In genomic region chr15:60017538-60018199, GRCh38 we compare ENCODE assay signal across 16 cellular contexts. TPM values are rescaled to one million over a fixed set of nuclear protein-coding genes. Genes with fewer than 3 reads are reported as not detected.
DNase-seq lines count a peak whose midpoint lies in the region; ATAC-seq and TF ChIP-seq lines count a peak whose summit lies in the region.
"Had no signal": no experiment of that assay in that cellular context is flagged by ENCODE, and none has a peak within 500 bp of the region (broad histone marks: within the 10 kb centered on the region; RNA-seq: fewer than 3 reads in every experiment).

No MANE protein-coding gene starts in this region.

- no peak overlapping the region for H3K9ac ChIP-seq in DND-41 (ENCODE audit: low read depth, low read length)

- H3K27ac ChIP-seq in DND-41 (ENCODE audit: low read length): peak overlapping the region; percentile 56; the same call in 1 of the 2 replicates
- H3K27ac ChIP-seq: prostate gland had no signal

- TF ChIP-seq CTCF in DND-41 (IDR thresholded peaks at IDR 0.05; ENCODE audit: borderline replicate concordance, extremely low read depth, low read length, poor library complexity, severe bottlenecking) (no peak), NB4 (IDR thresholded peaks at IDR 0.05; ENCODE audit: low read depth, low read length) (no peak)

- no peaks in the 10 kb centered on the region for H3K36me3 ChIP-seq in DND-41 (ENCODE audit: insufficient read depth, low read length)
- H3K36me3 ChIP-seq: prostate gland had no signal

- no peak overlapping the region for H2AFZ ChIP-seq in DND-41 (ENCODE audit: low read depth, low read length)

- no peaks in the 10 kb centered on the region for H3K36me3 Mint-ChIP-seq in activated T-helper 17 cell treated with anti-CD3 and anti-CD28 coated beads, Interleukin-2, amount 50 U/mL, for 72 hours (ENCODE audit: low read depth)

- no peaks in the 10 kb centered on the region for H4K20me1 ChIP-seq in DND-41 (ENCODE audit: insufficient read depth, low read length)

- peak; percentile 85 for ATAC-seq in DND-41 (ENCODE audit: insufficient read depth, low read depth)
- peak; percentile 98 for ATAC-seq in activated T-helper 17 cell treated with anti-CD3 and anti-CD28 coated beads, Interleukin-2, amount 50 U/mL, for 72 hours (replicated peaks)
- ATAC-seq: Right ventricle myocardium inferior had no signal

- H3K79me2 ChIP-seq in DND-41 (ENCODE audit: insufficient read depth, low read length): no peaks in the 10 kb centered on the region

- no peaks in the 10 kb centered on the region for H3K27me3 ChIP-seq in DND-41 (ENCODE audit: insufficient read depth, low read length, poor library complexity)

- peak overlapping the region; percentile 67 for H3K27ac Mint-ChIP-seq in activated T-helper 17 cell treated with anti-CD3 and anti-CD28 coated beads, Interleukin-2, amount 50 U/mL, for 72 hours
- H3K27ac Mint-ChIP-seq: H9 had no signal

- H3K27me3 Mint-ChIP-seq in activated T-helper 17 cell treated with anti-CD3 and anti-CD28 coated beads, Interleukin-2, amount 50 U/mL, for 72 hours: peaks cover 29% of the 10 kb centered on the region

- no peaks in the 10 kb centered on the region for H3K9me3 ChIP-seq in DND-41 (ENCODE audit: insufficient read depth, low read length, severe bottlenecking)
- H3K9me3 ChIP-seq: Caco-2, prostate gland had no signal

- peak overlapping the region; percentile 22 for H3K4me3 Mint-ChIP-seq in activated T-helper 17 cell treated with anti-CD3 and anti-CD28 coated beads, Interleukin-2, amount 50 U/mL, for 72 hours
- H3K4me3 Mint-ChIP-seq: H9 had no signal

- H3K4me3 ChIP-seq in DND-41 (ENCODE audit: low read depth in 1 of 2, low read length in 2 of 2) (no peak overlapping the region), NB4 (ENCODE audit: low read depth, low read length) (no peak overlapping the region)
- H3K4me3 ChIP-seq: prostate gland had no signal

- no peak overlapping the region for H3K4me2 ChIP-seq in DND-41 (ENCODE audit: insufficient read depth, low read length)

- H3K9me3 Mint-ChIP-seq in activated T-helper 17 cell treated with anti-CD3 and anti-CD28 coated beads, Interleukin-2, amount 50 U/mL, for 72 hours: peaks cover 16% of the 10 kb centered on the region

- peaks cover 17% of the 10 kb centered on the region for H3K4me1 Mint-ChIP-seq in activated T-helper 17 cell treated with anti-CD3 and anti-CD28 coated beads, Interleukin-2, amount 50 U/mL, for 72 hours

- no peak for TF ChIP-seq POLR2A in NB4 (IDR thresholded peaks at IDR 0.05; ENCODE audit: extremely low read depth, insufficient read length)

- DNase-seq in DND-41 (peak; percentile 30), NB4 (ENCODE audit: low read depth) (peak; percentile 85), iris pigment epithelial cell (ENCODE audit: low read depth) (peak; percentile 56), NCI-H1694 treated with DMSO at 0.1 percent for 48 hours (lab: John Stamatoyannopoulos, UW) (no peak), T-helper 9 cell (no peak), 8988T (no peak)
- no peak for DNase-seq in activated effector memory CD4-positive, alpha-beta T cell treated with anti-CD3 and anti-CD28 coated beads, Interleukin-2, amount 50 U/mL, for 16 hours
- DNase-seq: activated CD4-positive, CD25-positive, alpha-beta regulatory T cell; Caco-2; H9; KBM-7; stimulated activated CD4-positive, alpha-beta T cell treated with anti-CD3 and anti-CD28 coated beads, Interleukin-4, amount 100 ng/mL, for 4 hours; substantia nigra had no signal

- peaks cover 26% of the 10 kb centered on the region for H3K4me1 ChIP-seq in DND-41 (ENCODE audit: insufficient read depth, low read length)
- H3K4me1 ChIP-seq: Caco-2, prostate gland had no signal

RNA-seq across cellular contexts. Expression of gene FOXB1, which starts 13.6 kb away (rescaled TPM):
- total RNA-seq in activated T-helper 17 cell treated with anti-CD3 and anti-CD28 coated beads, Interleukin-2, amount 50 U/mL, for 72 hours: 1 to 10 TPM in 1 of 2 donors, under 1 TPM in 1; 0.77 to 1.1 TPM
- total RNA-seq: Caco-2, prostate gland, Right ventricle myocardium inferior had no signal

Comparison
In these comparisons a context has a peak if more than half of its experiments do, and no peak if none do; other contexts are left out.
1. DNase-seq: peak in DND-41 (single experiment), NB4 (single experiment) and iris pigment epithelial cell (single experiment); none in NCI-H1694 treated with DMSO at 0.1 percent for 48 hours (single experiment), activated effector memory CD4-positive, alpha-beta T cell treated with anti-CD3 and anti-CD28 coated beads, Interleukin-2, amount 50 U/mL, for 16 hours (single experiment), T-helper 9 cell (single experiment) and 8988T (single experiment).